11 cellular contexts compared by ENCODE assay signal in the genomic region with DNA sequence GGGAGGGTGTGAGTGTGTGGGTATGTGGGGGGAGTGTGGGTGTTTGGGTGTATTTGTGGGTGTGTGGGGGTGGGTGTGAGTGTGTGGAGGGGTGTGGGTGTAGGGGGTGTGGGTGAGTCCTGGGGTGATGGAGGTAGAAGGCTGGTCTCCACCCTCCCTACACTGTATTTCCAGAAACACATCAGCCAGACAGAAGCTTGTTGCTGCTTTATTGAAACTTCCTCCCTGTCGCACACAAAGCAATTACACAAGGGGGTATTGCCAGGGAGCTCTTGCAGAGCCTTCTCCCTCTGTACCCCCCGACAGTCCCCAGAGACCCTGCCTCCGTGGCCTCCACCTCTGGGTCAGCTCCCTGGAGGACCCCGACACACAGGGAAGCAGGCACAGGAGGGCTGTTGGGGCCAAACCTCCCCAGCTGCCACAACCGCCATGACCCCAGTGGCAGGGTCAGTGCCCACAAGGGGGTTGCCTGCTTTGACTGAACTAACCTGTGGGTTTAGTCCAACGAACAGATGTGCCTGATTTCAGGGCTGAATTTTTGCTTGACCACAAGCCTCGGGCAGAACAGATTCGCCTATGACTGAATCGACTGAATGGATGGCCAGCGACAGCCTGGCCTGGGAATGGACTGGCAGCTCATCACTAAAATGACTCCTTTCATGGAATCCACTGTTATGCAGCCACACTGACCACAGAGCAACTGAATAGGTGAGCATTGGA. TPM values are rescaled to one million over a fixed set of nuclear protein-coding genes. Genes with fewer than 3 reads are reported as not detected.
DNase-seq lines count a peak whose midpoint lies in the region; ATAC-seq and TF ChIP-seq lines count a peak whose summit lies in the region.
"Had no signal": no experiment of that assay in that cellular context is flagged by ENCODE, and none has a peak within 500 bp of the region (broad histone marks: within the 10 kb centered on the region; RNA-seq: fewer than 3 reads in every experiment).

No MANE protein-coding gene starts in this region.

- H3K9me3 Mint-ChIP-seq in MCF 10A (ENCODE audit: unreplicated experiment) = no peaks in the 10 kb centered on the region
- H3K9me3 Mint-ChIP-seq: nephron progenitor cell had no signal

- no peaks in the 10 kb centered on the region for H3K4me1 Mint-ChIP-seq in MCF 10A (ENCODE audit: insufficient read depth, unreplicated experiment)

- DNase-seq in NOMO-1 (lab: John Stamatoyannopoulos, UW; ENCODE audit: unreplicated experiment in 2 of 2) (peak; percentile 5 to 23), NOMO-1 treated with dmso at 0.1 percent for 144 hours (lab: John Stamatoyannopoulos, UW; ENCODE audit: unreplicated experiment) (no peak), NB4 (ENCODE audit: low read depth) (peak; percentile 86), MCF 10A (ENCODE audit: unreplicated experiment) (no peak), DMS 273 treated with DMSO at 0.1 percent for 48 hours (lab: John Stamatoyannopoulos, UW) (no peak)
- no peak for DNase-seq in stimulated activated naive CD8-positive, alpha-beta T cell treated with anti-CD3 and anti-CD28 coated beads, Interleukin-15, Interleukin-2, amounts not matched to agents 100 U/mL and 50 U/mL, for 24 hours
- DNase-seq: activated CD4-positive, alpha-beta T cell treated with anti-CD3 and anti-CD28 coated beads for 1 hour; NCI-H1092 treated with DMSO at 0.1 percent for 48 hours; nephron progenitor cell had no signal

- no peak overlapping the region for H3K4me3 Mint-ChIP-seq in MCF 10A (ENCODE audit: unreplicated experiment)
- H3K4me3 Mint-ChIP-seq: nephron progenitor cell had no signal

- TF ChIP-seq POLR2A in NB4 (IDR thresholded peaks at IDR 0.05; ENCODE audit: extremely low read depth, insufficient read length) = no peak

- H3K36me3 Mint-ChIP-seq in MCF 10A (ENCODE audit: insufficient read depth, unreplicated experiment) = peaks cover 13% of the 10 kb centered on the region

- TSS peak; percentile 67 for BruUV-seq in MCF 10A (replicated peaks; lab: Mats Ljungman, UMichigan)

- CTCF ChIA-PET in MCF 10A (lab: Yijun Ruan, JAX) = interaction anchor here (0.8 to 1.1 kb wide), 3 partner anchors 12 to 1019 kb away, joined by 4 to 6 read pairs (median 4); no protein-coding TSS in a partner anchor

- TF ChIP-seq CTCF in NB4 (IDR thresholded peaks at IDR 0.05; ENCODE audit: low read depth, low read length) = no peak
- no peak for TF ChIP-seq CTCF in MCF 10A (IDR thresholded peaks at IDR 0.05; ENCODE audit: unreplicated experiment)

- H3K27ac Mint-ChIP-seq in MCF 10A (ENCODE audit: low read depth, unreplicated experiment) = no peak overlapping the region
- H3K27ac Mint-ChIP-seq: nephron progenitor cell had no signal

- H3K4me3 ChIP-seq in NB4 (ENCODE audit: low read depth, low read length) = no peak overlapping the region

- POLR2A ChIA-PET in MCF 10A (lab: Yijun Ruan, JAX) = interaction anchor here (0.8 to 1.2 kb wide), 4 partner anchors 10 to 89 kb away, joined by 3 to 5 read pairs (median 3); no protein-coding TSS in a partner anchor

- ATAC-seq in stimulated activated naive CD8-positive, alpha-beta T cell treated with anti-CD3 and anti-CD28 coated beads, Interleukin-15, Interleukin-2, amounts not matched to agents 100 U/mL and 50 U/mL, for 24 hours = peak; percentile 30
- ATAC-seq in HG03469 (IDR thresholded peaks at IDR 0.05; ENCODE audit: unreplicated experiment) (no peak), GM21367 (IDR thresholded peaks at IDR 0.05; ENCODE audit: unreplicated experiment) (no peak)

- intact Hi-C loops in MCF 10A (cut with micrococcal nuclease) = no loop called here

- no peaks in the 10 kb centered on the region for H3K27me3 Mint-ChIP-seq in MCF 10A (ENCODE audit: insufficient read depth, unreplicated experiment)

RNA-seq across cellular contexts. Expression of a gene that starts 9.1 kb away (rescaled TPM):
- total RNA-seq in MCF 10A (2022) = 0.32 and 0.47 TPM in 2 replicates

RNA-seq across cellular contexts. Expression of a gene that starts 25.1 kb away (rescaled TPM):
- 15.9 and 21.6 TPM in 2 replicates for total RNA-seq in MCF 10A (2022)

Comparison
In these comparisons a context has a peak if more than half of its experiments do, and no peak if none do; other contexts are left out.
1. DNase-seq: peak in NOMO-1 (2 of 2) and NB4 (single experiment); none in NOMO-1 treated with dmso at 0.1 percent for 144 hours (single experiment), MCF 10A (single experiment), stimulated activated naive CD8-positive, alpha-beta T cell treated with anti-CD3 and anti-CD28 coated beads, Interleukin-15, Interleukin-2, amounts not matched to agents 100 U/mL and 50 U/mL, for 24 hours (single experiment) and DMS 273 treated with DMSO at 0.1 percent for 48 hours (single experiment).